14 cellular contexts compared by ENCODE assay signal in the genomic region with DNA sequence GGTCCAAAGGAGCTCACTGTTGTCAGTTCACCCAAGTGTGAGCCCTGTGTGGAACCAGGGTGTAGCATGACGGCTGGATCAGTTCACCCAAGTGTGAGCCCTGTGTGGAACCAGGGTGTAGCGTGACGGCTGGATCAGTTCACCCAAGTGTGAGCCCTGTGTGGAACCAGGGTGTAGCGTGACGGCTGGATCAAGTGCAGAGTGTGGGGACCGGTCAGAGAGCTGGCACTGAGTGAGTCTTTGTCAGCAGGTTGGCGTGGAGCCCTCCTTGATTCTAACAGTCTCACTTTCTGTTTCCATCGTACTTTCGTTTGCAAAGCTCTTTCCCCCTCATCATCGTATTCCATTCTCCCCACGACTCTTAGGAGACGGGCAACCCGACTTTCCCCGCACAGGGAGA. TPM values are rescaled to one million over a fixed set of nuclear protein-coding genes. Genes with fewer than 3 reads are reported as not detected.
DNase-seq lines count a peak whose midpoint lies in the region; ATAC-seq and TF ChIP-seq lines count a peak whose summit lies in the region.
"Had no signal": no experiment of that assay in that cellular context is flagged by ENCODE, and none has a peak within 500 bp of the region (broad histone marks: within the 10 kb centered on the region; RNA-seq: fewer than 3 reads in every experiment).

No MANE protein-coding gene starts in this region.

- H3K4me3 ChIP-seq in GM12865 (ENCODE audit: low read depth, low read length) = no peak overlapping the region
- H3K4me3 ChIP-seq in CD8-positive, alpha-beta memory T cell (ENCODE audit: low read length) = no peak overlapping the region

- H3K4me1 Mint-ChIP-seq in stimulated activated effector memory CD8-positive, alpha-beta T cell treated with anti-CD3 and anti-CD28 coated beads, Interleukin-12 subunit alpha, Interleukin-12 subunit beta, amount 100 ng/mL, for 72 hours = no peaks in the 10 kb centered on the region
- no peaks in the 10 kb centered on the region for H3K4me1 Mint-ChIP-seq in CD8-positive, alpha-beta memory T cell
- H3K4me1 Mint-ChIP-seq: activated CD4-positive, alpha-beta T cell treated with anti-CD3 and anti-CD28 coated beads for 36 hours had no signal

- no peaks in the 10 kb centered on the region for H3K36me3 Mint-ChIP-seq in stimulated activated effector memory CD8-positive, alpha-beta T cell treated with anti-CD3 and anti-CD28 coated beads, Interleukin-12 subunit alpha, Interleukin-12 subunit beta, amount 100 ng/mL, for 72 hours
- H3K36me3 Mint-ChIP-seq in CD8-positive, alpha-beta memory T cell = peaks cover 0 to 29% (median 4%) of the 10 kb centered on the region in 3 donors

- H3K27me3 ChIP-seq in CD8-positive, alpha-beta memory T cell (ENCODE audit: insufficient read depth, low read length, poor library complexity, severe bottlenecking) = no peaks in the 10 kb centered on the region

- peak overlapping the region; percentile 69 for H3K27ac ChIP-seq in angular gyrus (ENCODE audit: low read depth, low read length)
- H3K27ac ChIP-seq in CD8-positive, alpha-beta memory T cell (ENCODE audit: low read depth, low read length) = no peak overlapping the region
- H3K27ac ChIP-seq: epithelial cell of prostate had no signal

- no peak for TF ChIP-seq CTCF in GM12865 (IDR thresholded peaks at IDR 0.05; ENCODE audit: insufficient read depth, low read depth, low read length, missing control alignments)

- H3K9me3 ChIP-seq in CD8-positive, alpha-beta memory T cell (ENCODE audit: low read length) = no peaks in the 10 kb centered on the region

- peaks cover 13% of the 10 kb centered on the region for H3K9me3 Mint-ChIP-seq in stimulated activated effector memory CD8-positive, alpha-beta T cell treated with anti-CD3 and anti-CD28 coated beads, Interleukin-12 subunit alpha, Interleukin-12 subunit beta, amount 100 ng/mL, for 72 hours
- peaks cover 9 to 20% (median 19%) of the 10 kb centered on the region in 5 donors for H3K9me3 Mint-ChIP-seq in CD8-positive, alpha-beta memory T cell

- no peak overlapping the region for H3K27ac Mint-ChIP-seq in stimulated activated effector memory CD8-positive, alpha-beta T cell treated with anti-CD3 and anti-CD28 coated beads, Interleukin-12 subunit alpha, Interleukin-12 subunit beta, amount 100 ng/mL, for 72 hours
- H3K27ac Mint-ChIP-seq in CD8-positive, alpha-beta memory T cell = no peak overlapping the region
- H3K27ac Mint-ChIP-seq: activated CD4-positive, alpha-beta T cell treated with anti-CD3 and anti-CD28 coated beads for 36 hours had no signal

- ATAC-seq in stimulated activated effector memory CD8-positive, alpha-beta T cell treated with anti-CD3 and anti-CD28 coated beads, Interleukin-12 subunit alpha, Interleukin-12 subunit beta, amount 100 ng/mL, for 72 hours = peak; percentile 13
- ATAC-seq in GM18502 (IDR thresholded peaks at IDR 0.05; ENCODE audit: poor library complexity, unreplicated experiment) (no peak), GM18519 (IDR thresholded peaks at IDR 0.05; ENCODE audit: low FRiP score, unreplicated experiment) (no peak)
- ATAC-seq: activated CD4-positive, alpha-beta T cell treated with anti-CD3 and anti-CD28 coated beads for 36 hours had no signal

- CTCF ChIA-PET in CD8-positive, alpha-beta memory T cell (lab: Charles Lee) = no interaction called here

- peak; percentile 32 for DNase-seq in GM12865 (ENCODE audit: low read depth)
- DNase-seq in hippocampal formation (lab: John Stamatoyannopoulos, UW) = peak; percentile 41 to 54
- DNase-seq in stimulated activated effector memory CD8-positive, alpha-beta T cell treated with anti-CD3 and anti-CD28 coated beads, Interleukin-12 subunit alpha, Interleukin-12 subunit beta, amount 100 ng/mL, for 72 hours (ENCODE audit: low spot score in 2 of 2) = no peak
- DNase-seq in CD8-positive, alpha-beta memory T cell = no peak
- no peak for DNase-seq in germinal center (ENCODE audit: low spot score)
- DNase-seq: activated CD4-positive, alpha-beta T cell treated with anti-CD3 and anti-CD28 coated beads for 36 hours; COR-L47; NCI-H1417 treated with DMSO at 0.1 percent for 48 hours; NCI-H526 had no signal

- no peak overlapping the region for H3K4me3 Mint-ChIP-seq in stimulated activated effector memory CD8-positive, alpha-beta T cell treated with anti-CD3 and anti-CD28 coated beads, Interleukin-12 subunit alpha, Interleukin-12 subunit beta, amount 100 ng/mL, for 72 hours
- no peak overlapping the region for H3K4me3 Mint-ChIP-seq in CD8-positive, alpha-beta memory T cell
- H3K4me3 Mint-ChIP-seq: activated CD4-positive, alpha-beta T cell treated with anti-CD3 and anti-CD28 coated beads for 36 hours; brain had no signal

- no peaks in the 10 kb centered on the region for H3K4me1 ChIP-seq in CD8-positive, alpha-beta memory T cell (ENCODE audit: insufficient read depth, low read length)

- no peaks in the 10 kb centered on the region for H3K36me3 ChIP-seq in CD8-positive, alpha-beta memory T cell (ENCODE audit: insufficient read depth, low read length)

- peaks cover 6 to 29% of the 10 kb centered on the region in 2 donors for H3K27me3 Mint-ChIP-seq in CD8-positive, alpha-beta memory T cell

- POLR2A ChIA-PET in CD8-positive, alpha-beta memory T cell (lab: Charles Lee) = no interaction called here

RNA-seq across cellular contexts. Expression of a gene that starts 57.9 kb away (rescaled TPM):
- 10 to 100 TPM; 49.2 to 51.2 TPM for total RNA-seq in CD8-positive, alpha-beta memory T cell
- 30.5 TPM for polyA plus RNA-seq in CD8-positive, alpha-beta memory T cell

Comparison
In these comparisons a context has a peak if more than half of its experiments do, and no peak if none do; other contexts are left out.
1. DNase-seq: peak in GM12865 (single experiment) and hippocampal formation (2 of 2); none in stimulated activated effector memory CD8-positive, alpha-beta T cell treated with anti-CD3 and anti-CD28 coated beads, Interleukin-12 subunit alpha, Interleukin-12 subunit beta, amount 100 ng/mL, for 72 hours (0 of 2), CD8-positive, alpha-beta memory T cell (0 of 5) and germinal center (single experiment).